ENCODE assay signal across 13 cellular contexts in genomic region chr2:218871345-218872302, GRCh38. TPM values are rescaled to one million over a fixed set of nuclear protein-coding genes. Genes with fewer than 3 reads are reported as not detected.
DNase-seq lines count a peak whose midpoint lies in the region; ATAC-seq and TF ChIP-seq lines count a peak whose summit lies in the region.
"Had no signal": no experiment of that assay in that cellular context is flagged by ENCODE, and none has a peak within 500 bp of the region (broad histone marks: within the 10 kb centered on the region; RNA-seq: fewer than 3 reads in every experiment).

No MANE protein-coding gene starts in this region.

- H3K4me3 ChIP-seq in cardiac muscle cell (peak overlapping the region; percentile 7), thoracic aorta (peak overlapping the region; percentile 67), gastroesophageal sphincter (peak overlapping the region in 1 of 2 donors; percentile 33)
- H3K4me3 ChIP-seq: ovary, SK-N-MC had no signal

- DNase-seq in cardiac muscle cell (ENCODE audit: low read depth in 1 of 2, low spot score in 1 of 2), result no peak
- DNase-seq in cardiac septum (ENCODE audit: low spot score), result no peak
- DNase-seq in T-helper 17 cell, result no peak
- no peak for DNase-seq in immature natural killer cell
- no peak for DNase-seq in thoracic aorta (ENCODE audit: low spot score)
- no peak for DNase-seq in NCI-H526 treated with DMSO at 0.1 percent for 48 hours (lab: John Stamatoyannopoulos, UW)
- DNase-seq in KBM-7, result no peak
- DNase-seq: NCI-H2029, ovary had no signal

- no peaks in the 10 kb centered on the region for H3K4me1 ChIP-seq in cardiac muscle cell (ENCODE audit: low read depth)
- peaks cover 11 to 22% of the 10 kb centered on the region in 2 donors for H3K4me1 ChIP-seq in thoracic aorta (ENCODE audit: control insufficient read depth in 1 of 2, low read depth in 2 of 2)
- H3K4me1 ChIP-seq in gastroesophageal sphincter, result peaks cover 0 to 27% (median 6%) of the 10 kb centered on the region in 3 donors

- no peaks in the 10 kb centered on the region for H3K36me3 ChIP-seq in cardiac muscle cell
- H3K36me3 ChIP-seq in thoracic aorta, result no peaks in the 10 kb centered on the region
- no peaks in the 10 kb centered on the region for H3K36me3 ChIP-seq in gastroesophageal sphincter
- H3K36me3 ChIP-seq: ovary had no signal

- H3K4me1 Mint-ChIP-seq in T-helper 17 cell (peaks cover 20% of the 10 kb centered on the region), immature natural killer cell (peaks cover 15% of the 10 kb centered on the region in 2 donors)

- no peak overlapping the region for H3K27ac ChIP-seq in cardiac muscle cell
- no peak overlapping the region for H3K27ac ChIP-seq in thoracic aorta
- H3K27ac ChIP-seq in gastroesophageal sphincter, result no peak overlapping the region
- H3K27ac ChIP-seq: ovary, SK-N-MC had no signal

- intact Hi-C loops in cardiac septum (cut with DNase I), result no loop called here

- WGBS in gastroesophageal sphincter (ENCODE audit: low coverage in 1 of 2), 2 donors, result 7 to 10% methylated on average over 12 to 14 of the region's 60 CpGs

- H3K9me3 ChIP-seq in cardiac muscle cell (ENCODE audit: low read depth) (no peaks in the 10 kb centered on the region), T-helper 17 cell (ENCODE audit: control insufficient read depth, low read length, poor library complexity, severe bottlenecking) (no peaks in the 10 kb centered on the region), thoracic aorta (no peaks in the 10 kb centered on the region), gastroesophageal sphincter (no peaks in the 10 kb centered on the region)
- H3K9me3 ChIP-seq: ovary had no signal

- in situ Hi-C loops in KBM-7 (cut with MboI; ENCODE audit: low pct_unique_long_range_greater_than_20kb, low sequenced_read_pairs), result no loop called here

- H3K4me3 Mint-ChIP-seq in T-helper 17 cell (peak overlapping the region; percentile 94), immature natural killer cell (peak overlapping the region; percentile 44 to 70 (median 58))

- H3K27ac Mint-ChIP-seq in T-helper 17 cell (peak overlapping the region; percentile 19), immature natural killer cell (no peak overlapping the region)

- TF ChIP-seq EP300 in gastroesophageal sphincter (IDR thresholded peaks at IDR 0.05), result no peak

- H3K27me3 Mint-ChIP-seq in T-helper 17 cell, result peaks cover 67% of the 10 kb centered on the region
- H3K27me3 Mint-ChIP-seq in immature natural killer cell (ENCODE audit: low read depth in 3 of 3), result peaks cover 13 to 43% (median 20%) of the 10 kb centered on the region in 3 donors

- H3K36me3 Mint-ChIP-seq in T-helper 17 cell (ENCODE audit: low read depth), result peaks cover 12% of the 10 kb centered on the region
- H3K36me3 Mint-ChIP-seq in immature natural killer cell, result no peaks in the 10 kb centered on the region

- TF ChIP-seq POLR2A in gastroesophageal sphincter (IDR thresholded peaks at IDR 0.05), result no peak

- H3K9me3 Mint-ChIP-seq in immature natural killer cell, result peaks cover 0 to 2% (median 0%) of the 10 kb centered on the region in 6 donors

- TF ChIP-seq CTCF in cardiac muscle cell (IDR thresholded peaks at IDR 0.05; ENCODE audit: low read depth, low read length), result no peak
- no peak for TF ChIP-seq CTCF in thoracic aorta (IDR thresholded peaks at IDR 0.05)
- no peak for TF ChIP-seq CTCF in gastroesophageal sphincter (IDR thresholded peaks at IDR 0.05)

- H3K27me3 ChIP-seq in cardiac muscle cell, result peaks cover 100% of the 10 kb centered on the region
- peaks cover 23% of the 10 kb centered on the region for H3K27me3 ChIP-seq in thoracic aorta (replicated peaks; ENCODE audit: insufficient read depth)
- H3K27me3 ChIP-seq in gastroesophageal sphincter, result peaks cover 99% of the 10 kb centered on the region
- H3K27me3 ChIP-seq: ovary had no signal

- ATAC-seq in T-helper 17 cell (peak; percentile 55), thoracic aorta (ENCODE audit: insufficient number of reproducible peaks, low FRiP score, low read depth) (no peak), gastroesophageal sphincter (no peak)
- ATAC-seq: HCT116 had no signal

RNA-seq across cellular contexts. Expression of gene WNT10A, which starts 9.0 kb away (rescaled TPM):
- total RNA-seq in cardiac muscle cell (not detected in 2 replicates), cardiac septum (not detected), T-helper 17 cell (10 to 100 TPM in 1 of 2 donors, 1 to 10 TPM in 1; 5.5 to 14.4 TPM), thoracic aorta (1 to 10 TPM in 1 of 2 donors, not detected in 1; 1.6 TPM), gastroesophageal sphincter (not detected)
- polyA plus RNA-seq in cardiac muscle cell (not detected in 2 replicates), immature natural killer cell (under 1 TPM in 1 of 3 donors, not detected in 2; 0.19 TPM)
- polyA plus RNA-seq: BJ had no signal

RNA-seq across cellular contexts. Expression of gene WNT6, which starts 12.0 kb away (rescaled TPM):
- total RNA-seq in cardiac muscle cell (not detected in 2 replicates), cardiac septum (0.46 TPM), T-helper 17 cell (not detected), thoracic aorta (1 to 10 TPM in 1 of 2 donors, under 1 TPM in 1; 0.27 to 2.5 TPM), gastroesophageal sphincter (1 to 10 TPM; 1.3 to 4.2 (median 4.0) TPM)
- polyA plus RNA-seq in cardiac muscle cell (0.49 TPM in 1 of 2 replicates, not detected in the other), immature natural killer cell (under 1 TPM in 1 of 3 donors, not detected in 2; 0.22 TPM)
- polyA plus RNA-seq: BJ had no signal

RNA-seq across cellular contexts. Expression of gene PRKAG3, which starts 40.0 kb away (rescaled TPM):
- total RNA-seq in cardiac muscle cell (not detected in 2 replicates), cardiac septum (0.13 TPM), T-helper 17 cell (not detected), thoracic aorta (under 1 TPM in 1 of 2 donors, not detected in 1; 0.28 TPM), gastroesophageal sphincter (not detected)
- polyA plus RNA-seq in cardiac muscle cell (0.12 and 0.17 TPM in 2 replicates), immature natural killer cell (not detected)
- polyA plus RNA-seq: BJ, ovary had no signal
